In the genomic region with DNA sequence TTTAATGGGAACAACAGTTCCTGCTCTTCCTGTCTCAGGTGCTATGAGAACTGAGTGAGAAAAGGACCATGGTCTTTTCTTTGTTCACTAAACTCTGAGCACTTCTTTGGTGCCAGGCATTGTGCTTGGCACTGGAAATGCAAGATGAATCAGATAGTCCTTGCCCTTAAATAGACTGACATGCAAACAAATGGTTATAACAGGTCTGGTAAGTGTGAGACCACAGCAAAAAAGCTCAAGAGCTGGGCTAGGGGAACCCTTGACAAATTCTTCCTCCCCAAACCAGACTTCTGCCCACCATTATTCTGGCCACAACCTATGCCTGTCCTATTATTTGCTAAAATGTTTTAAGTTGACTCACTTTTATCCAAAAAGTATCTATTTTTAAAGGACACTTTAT, we compare ENCODE assay signal across 18 cellular contexts. TPM values are rescaled to one million over a fixed set of nuclear protein-coding genes. Genes with fewer than 3 reads are reported as not detected.
DNase-seq lines count a peak whose midpoint lies in the region; ATAC-seq, FAIRE-seq and TF ChIP-seq lines count a peak whose summit lies in the region.
"Had no signal": no experiment of that assay in that cellular context is flagged by ENCODE, and none has a peak within 500 bp of the region (broad histone marks: within the 10 kb centered on the region; RNA-seq: fewer than 3 reads in every experiment).

No MANE protein-coding gene starts in this region.

- H3K9me3 ChIP-seq in liver (ENCODE audit: control insufficient read depth in 4 of 4, low read length in 3 of 4) (no peaks in the 10 kb centered on the region), HepG2 (ENCODE audit: low read length) (no peaks in the 10 kb centered on the region), K562 (replicated peaks; ENCODE audit: control insufficient read depth, insufficient read depth, low read depth, low read length) (no peaks in the 10 kb centered on the region), thyroid gland (no peaks in the 10 kb centered on the region)

- TF ChIP-seq POLR2A in HepG2 (IDR thresholded peaks at IDR 0.05; ENCODE audit: insufficient read depth in 1 of 2, low read depth in 2 of 2, low read length in 2 of 2) = no peak
- no peak for TF ChIP-seq POLR2A in NB4 (IDR thresholded peaks at IDR 0.05; ENCODE audit: extremely low read depth, insufficient read length)
- no peak for TF ChIP-seq POLR2A in K562 (conservative IDR thresholded peaks at IDR 0.05)
- no peak for TF ChIP-seq POLR2A in thyroid gland (IDR thresholded peaks at IDR 0.05)

- H3K4me2 ChIP-seq in HepG2 (ENCODE audit: low read depth, low read length) (no peak overlapping the region), K562 (ENCODE audit: insufficient read depth, low read length) (no peak overlapping the region)
- H3K4me2 ChIP-seq: GM23338 had no signal

- POLR2A ChIA-PET in HepG2 (lab: Yijun Ruan, JAX) (no interaction called here), K562 (lab: Yijun Ruan, JAX) (interaction anchor here (0.7 to 0.8 kb wide), 2 partner anchors 219 to 1322 kb away, joined by 3 read pairs; no protein-coding TSS in a partner anchor)

- TF ChIP-seq EP300 in HepG2 (IDR thresholded peaks at IDR 0.05; ENCODE audit: low read depth in 2 of 2, low read length in 2 of 2) (no peak), HepG2 (CRISPR knock-in tag; IDR thresholded peaks at IDR 0.05; ENCODE audit: borderline replicate concordance) (no peak), K562 (IDR thresholded peaks at IDR 0.05; ENCODE audit: low read length) (no peak)

- TF ChIP-seq CTCF in liver (IDR thresholded peaks at IDR 0.05; ENCODE audit: low read depth, low read length, missing input control) = no peak
- TF ChIP-seq CTCF in HepG2 (CRISPR knock-in tag; IDR thresholded peaks at IDR 0.05) = no peak
- TF ChIP-seq CTCF in NB4 (IDR thresholded peaks at IDR 0.05; ENCODE audit: low read depth, low read length) = no peak
- TF ChIP-seq CTCF in K562 (IDR thresholded peaks at IDR 0.05 in 2 of 3, conservative IDR thresholded peaks at IDR 0.05 in 1 of 3; ENCODE audit: insufficient read depth in 2 of 3, low read depth in 1 of 3, low read length in 3 of 3) = no peak
- TF ChIP-seq CTCF in thyroid gland (IDR thresholded peaks at IDR 0.05) = no peak

- peaks cover 7% of the 10 kb centered on the region for H3K9me1 ChIP-seq in K562 (ENCODE audit: control insufficient read depth, insufficient read depth, low read length)

- H4K20me1 ChIP-seq in HepG2 (ENCODE audit: insufficient read depth, low read length) (no peaks in the 10 kb centered on the region), K562 (replicated peaks; ENCODE audit: control insufficient read depth, insufficient read depth, low read length) (peaks cover 20% of the 10 kb centered on the region)

- ATAC-seq in HepG2 (no peak), K562 (no peak)

- no peak overlapping the region for H3K9ac ChIP-seq in liver (ENCODE audit: low read depth in 1 of 2, low read length in 2 of 2)
- H3K9ac ChIP-seq in HepG2 (ENCODE audit: insufficient read depth, low read depth, low read length) = no peak overlapping the region
- no peak overlapping the region for H3K9ac ChIP-seq in K562 (ENCODE audit: insufficient read depth in 1 of 2, low read depth in 2 of 2, low read length in 2 of 2)

- FAIRE-seq in HepG2 (lab: Jason Lieb, UNC) (no peak), K562 (lab: Jason Lieb, UNC) (no peak)

- no peaks in the 10 kb centered on the region for H3K79me2 ChIP-seq in HepG2 (ENCODE audit: insufficient read depth, low read length)
- H3K79me2 ChIP-seq in K562 (ENCODE audit: control insufficient read depth, insufficient read depth, low read length) = peaks cover 97% of the 10 kb centered on the region

- DNase-seq in HepG2 (ENCODE audit: low spot score) (no peak), NB4 (ENCODE audit: low read depth) (no peak), K562 (ENCODE audit: extremely low read depth in 1 of 4, low spot score in 3 of 4) (no peak), thyroid gland (no peak), RKO (ENCODE audit: low spot score) (no peak), cerebellar cortex (ENCODE audit: low spot score) (no peak)
- DNase-seq: CD4-positive, alpha-beta memory T cell; DMS79; KG1; NCI-H1048; NCI-H1436 treated with DMSO at 0.1 percent for 48 hours; NCI-H2081; NCI-H748 treated with DMSO at 0.1 percent for 48 hours had no signal

- peaks cover 19 to 51% (median 42%) of the 10 kb centered on the region in 4 donors for H3K36me3 ChIP-seq in liver (ENCODE audit: control insufficient read depth in 4 of 4, insufficient read depth in 3 of 4, low read depth in 1 of 4, low read length in 3 of 4)
- H3K36me3 ChIP-seq in HepG2 (replicated peaks in 1 of 2; ENCODE audit: control insufficient read depth in 1 of 2, insufficient read depth in 2 of 2, low read length in 2 of 2) = no peaks in the 10 kb centered on the region
- peaks cover 94% of the 10 kb centered on the region for H3K36me3 ChIP-seq in K562 (ENCODE audit: control insufficient read depth, insufficient read depth, low read length)
- peaks cover 8 to 12% of the 10 kb centered on the region in 2 donors for H3K36me3 ChIP-seq in thyroid gland

- H3K4me1 ChIP-seq in liver (ENCODE audit: control insufficient read depth in 4 of 4, insufficient read depth in 4 of 4, low read length in 3 of 4) = peaks cover 3 to 39% (median 17%) of the 10 kb centered on the region in 4 donors
- peaks cover 31% of the 10 kb centered on the region for H3K4me1 ChIP-seq in HepG2 (ENCODE audit: insufficient read depth, low read length)
- H3K4me1 ChIP-seq in K562 (replicated peaks in 1 of 2; ENCODE audit: control insufficient read depth in 2 of 2, insufficient read depth in 2 of 2, low read length in 2 of 2) = peaks cover 28 to 31% of the 10 kb centered on the region in 2 experiments; a peak in 4 of 5 replicates
- H3K4me1 ChIP-seq in thyroid gland = peaks cover 45 to 83% of the 10 kb centered on the region in 2 donors

- in situ Hi-C loops in HepG2 (cut with HindIII; ENCODE audit: extremely low pct_ligation_motif_present, low pct_unique_long_range_greater_than_20kb) = no loop called here
- in situ Hi-C loops in K562 (cut with MboI) = no loop called here

- CTCF ChIA-PET in HepG2 (lab: Yijun Ruan, JAX; ENCODE audit: low intra/inter-chr PET ratio, low total read pairs) (no interaction called here), K562 (lab: Yijun Ruan, JAX; ENCODE audit: low intra/inter-chr PET ratio) (no interaction called here)

- H2AFZ ChIP-seq in HepG2 (ENCODE audit: low read length) = no peak overlapping the region
- no peak overlapping the region for H2AFZ ChIP-seq in K562 (ENCODE audit: low read depth, low read length)
- H2AFZ ChIP-seq: GM23338 had no signal

- H3K27ac ChIP-seq in liver (ENCODE audit: low read depth in 1 of 2, low read length in 2 of 2) = peak overlapping the region; percentile 14 to 36
- no peak overlapping the region for H3K27ac ChIP-seq in HepG2 (ENCODE audit: extremely low read length, insufficient read depth, low read length)
- peak overlapping the region; percentile 18; the same call in 1 of the 3 replicates for H3K27ac ChIP-seq in K562 (ENCODE audit: extremely low read depth, low read depth, low read length)
- peak overlapping the region in 2 of 3 donors; percentile 12 to 35 for H3K27ac ChIP-seq in thyroid gland

- BruUV-seq in HepG2 (replicated peaks; lab: Mats Ljungman, UMichigan) = no TSS peak
- no TSS peak for BruUV-seq in K562 (replicated peaks; lab: Mats Ljungman, UMichigan)

- H3K4me3 ChIP-seq in liver (ENCODE audit: low read depth in 1 of 3, low read length in 3 of 3) = no peak overlapping the region
- H3K4me3 ChIP-seq in HepG2 (replicated peaks in 1 of 3; ENCODE audit: insufficient read depth in 1 of 3, low read depth in 2 of 3, low read length in 3 of 3) = no peak overlapping the region
- peak overlapping the region; percentile 99 for H3K4me3 ChIP-seq in NB4 (ENCODE audit: low read depth, low read length)
- H3K4me3 ChIP-seq in K562 = no peak overlapping the region
- H3K4me3 ChIP-seq in thyroid gland (replicated peaks in 1 of 3) = no peak overlapping the region
- H3K4me3 ChIP-seq: GM23338 had no signal

- intact Hi-C loops in HepG2 (cut with micrococcal nuclease; ENCODE audit: unreplicated experiment) = no loop called here
- intact Hi-C loops in K562 (cut with micrococcal nuclease) = no loop called here
- intact Hi-C loops in thyroid gland (cut with DNase I) = no loop called here

- TF ChIP-seq RAD21 in liver (IDR thresholded peaks at IDR 0.05) (no peak), HepG2 (CRISPR knock-in tag; IDR thresholded peaks at IDR 0.05) (no peak), K562 (CRISPR knock-in tag; conservative IDR thresholded peaks at IDR 0.05 in 1 of 2, IDR thresholded peaks at IDR 0.05 in 1 of 2) (no peak)

- no peaks in the 10 kb centered on the region for H3K27me3 ChIP-seq in liver (ENCODE audit: control insufficient read depth in 4 of 4, insufficient read depth in 4 of 4, low read length in 3 of 4)
- peaks cover 0 to 5% of the 10 kb centered on the region in 2 experiments; a peak in 2 of 5 replicates for H3K27me3 ChIP-seq in HepG2 (ENCODE audit: control insufficient read depth in 1 of 2, insufficient read depth in 2 of 2, low read length in 2 of 2)
- H3K27me3 ChIP-seq in K562 (ENCODE audit: control insufficient read depth in 2 of 2, insufficient read depth in 2 of 2, low read length in 2 of 2) = no peaks in the 10 kb centered on the region
- H3K27me3 ChIP-seq in thyroid gland = no peaks in the 10 kb centered on the region

RNA-seq across cellular contexts. Expression of a gene that starts 5.1 kb away (rescaled TPM):
- total RNA-seq in liver (100 to 1,000 TPM in 1 of 2 donors, 10 to 100 TPM in 1; 47.2 to 106 TPM), HepG2 (2016; rRNA removed; fragmentation: Illumina TruSeq; extraction: Trizol) (not detected in 2 replicates), K562 (2014; rRNA removed) (98.9 and 141 TPM in 2 replicates), K562 (2014; rRNA removed; fragmentation: Illumina TruSeq; extraction: Trizol) (120 and 132 TPM in 2 replicates), K562 (2015; rRNA removed; fragmentation: Illumina TruSeq; extraction: Trizol) (135 and 143 TPM in 2 replicates), K562 (2021) (254 and 257 TPM in 2 replicates), thyroid gland (100 to 1,000 TPM; 124 to 321 (median 218) TPM)
- polyA plus RNA-seq in liver (100 to 1,000 TPM in 1 of 2 donors, 10 to 100 TPM in 1; 80.2 to 152 TPM), HepG2 (2011; rRNA removed) (2.6 and 4.2 TPM in 2 replicates), K562 (2011; rRNA removed) (141 and 235 TPM in 2 replicates), K562 (2014; fragmentation: Illumina TruSeq; extraction: Trizol) (244 and 281 TPM in 2 replicates), K562 (2014; fragmentation: Nextera tagmentation; extraction: Ambion mirVana) (100 to 1,000 TPM in 1 of 2 experiments, 10 to 100 TPM in 1; 63.7 to 216 TPM), K562 (2014; rRNA removed) (139 and 160 TPM in 2 replicates)
- not detected in 2 replicates for total RNA-seq in HepG2 (2016; cell fraction: cytosol; rRNA removed; fragmentation: Illumina TruSeq; extraction: Trizol; ENCODE audit: low read depth)
- not detected in 2 replicates for total RNA-seq in HepG2 (2016; cell fraction: insoluble cytoplasmic fraction; rRNA removed; fragmentation: Illumina TruSeq; extraction: Trizol)
- total RNA-seq in HepG2 (2016; cell fraction: membrane; rRNA removed; fragmentation: Illumina TruSeq; extraction: Trizol) = not detected in 2 replicates
- total RNA-seq in HepG2 (2016; cell fraction: nucleus; rRNA removed; fragmentation: Illumina TruSeq; extraction: Trizol) = 0.31 TPM in 1 of 2 replicates, not detected in the other
- polyA plus RNA-seq in HepG2 (2011; cell fraction: cytosol; rRNA removed) = 1.4 and 3.7 TPM in 2 replicates
- polyA plus RNA-seq in HepG2 (2011; cell fraction: nucleus; rRNA removed) = 3.4 and 4.2 TPM in 2 replicates
- polyA plus RNA-seq in HepG2 (2012) = 1.4 and 2.2 TPM in 2 replicates
- not detected in 2 replicates for polyA plus RNA-seq in HepG2 (2016; cell fraction: cytosol; fragmentation: Illumina TruSeq; extraction: Trizol; ENCODE audit: low read depth)
- not detected in 2 replicates for polyA plus RNA-seq in HepG2 (2016; cell fraction: insoluble cytoplasmic fraction; fragmentation: Illumina TruSeq; extraction: Trizol; ENCODE audit: low read depth)
- polyA plus RNA-seq in HepG2 (2016; cell fraction: membrane; fragmentation: Illumina TruSeq; extraction: Trizol; ENCODE audit: low read depth) = not detected in 2 replicates
- not detected in 2 replicates for polyA plus RNA-seq in HepG2 (2016; cell fraction: nucleus; fragmentation: Illumina TruSeq; extraction: Trizol; ENCODE audit: insufficient read depth, low read depth)
- 1.7 and 3.0 TPM in 2 replicates for polyA minus RNA-seq in HepG2 (2011; rRNA and poly(A)+ RNA removed; ENCODE audit: low replicate concordance)
- polyA minus RNA-seq in HepG2 (2011; cell fraction: cytosol; rRNA and poly(A)+ RNA removed) = 2.6 TPM in 1 of 2 replicates, not detected in the other
- 1.4 and 2.9 TPM in 2 replicates for polyA minus RNA-seq in HepG2 (2011; cell fraction: nucleus; rRNA and poly(A)+ RNA removed)
- total RNA-seq in K562 (2011; cell fraction: chromatin; rRNA removed; ENCODE audit: low replicate concordance) = 241 and 427 TPM in 2 replicates
- 393 and 402 TPM in 2 replicates for total RNA-seq in K562 (2011; cell fraction: nucleolus; rRNA removed)
- 340 and 369 TPM in 2 replicates for total RNA-seq in K562 (2011; cell fraction: nucleoplasm; rRNA removed)
- 358 and 452 TPM in 2 replicates for polyA plus RNA-seq in K562 (2011; cell fraction: cytosol; rRNA removed)
- 327 and 364 TPM in 2 replicates for polyA plus RNA-seq in K562 (2011; cell fraction: nucleus; rRNA removed)
- 192 and 193 TPM in 2 replicates for polyA plus RNA-seq in K562 (2012)
- 162 and 237 TPM in 2 replicates for polyA minus RNA-seq in K562 (2011; rRNA and poly(A)+ RNA removed)
- polyA minus RNA-seq in K562 (2011; cell fraction: cytosol; rRNA and poly(A)+ RNA removed) = 86.6 and 143 TPM in 2 replicates
- polyA minus RNA-seq in K562 (2011; cell fraction: nucleus; rRNA and poly(A)+ RNA removed) = 116 and 125 TPM in 2 replicates
- total RNA-seq: NCI-H460 had no signal

RNA-seq across cellular contexts. Expression of a gene that starts 31.4 kb away (rescaled TPM):
- 10 to 100 TPM in 1 of 2 donors, not detected in 1; 24.2 TPM for total RNA-seq in liver
- polyA plus RNA-seq in liver = 1 to 10 TPM in 1 of 2 donors, under 1 TPM in 1; 0.74 to 1.2 TPM
- total RNA-seq in HepG2 (2016; rRNA removed; fragmentation: Illumina TruSeq; extraction: Trizol) = not detected in 2 replicates
- not detected in 2 replicates for total RNA-seq in HepG2 (2016; cell fraction: cytosol; rRNA removed; fragmentation: Illumina TruSeq; extraction: Trizol; ENCODE audit: low read depth)
- not detected in 2 replicates for total RNA-seq in HepG2 (2016; cell fraction: insoluble cytoplasmic fraction; rRNA removed; fragmentation: Illumina TruSeq; extraction: Trizol)
- total RNA-seq in HepG2 (2016; cell fraction: membrane; rRNA removed; fragmentation: Illumina TruSeq; extraction: Trizol) = not detected in 2 replicates
- total RNA-seq in HepG2 (2016; cell fraction: nucleus; rRNA removed; fragmentation: Illumina TruSeq; extraction: Trizol) = not detected in 2 replicates
- not detected in 2 replicates for polyA plus RNA-seq in HepG2 (2011; rRNA removed)
- 0.05 TPM in 1 of 2 replicates, not detected in the other for polyA plus RNA-seq in HepG2 (2011; cell fraction: cytosol; rRNA removed)
- not detected in 2 replicates for polyA plus RNA-seq in HepG2 (2011; cell fraction: nucleus; rRNA removed)
- polyA plus RNA-seq in HepG2 (2012) = not detected in 2 replicates
- not detected in 2 replicates for polyA plus RNA-seq in HepG2 (2016; cell fraction: cytosol; fragmentation: Illumina TruSeq; extraction: Trizol; ENCODE audit: low read depth)
- not detected in 2 replicates for polyA plus RNA-seq in HepG2 (2016; cell fraction: insoluble cytoplasmic fraction; fragmentation: Illumina TruSeq; extraction: Trizol; ENCODE audit: low read depth)
- polyA plus RNA-seq in HepG2 (2016; cell fraction: membrane; fragmentation: Illumina TruSeq; extraction: Trizol; ENCODE audit: low read depth) = not detected in 2 replicates
- not detected in 2 replicates for polyA plus RNA-seq in HepG2 (2016; cell fraction: nucleus; fragmentation: Illumina TruSeq; extraction: Trizol; ENCODE audit: insufficient read depth, low read depth)
- not detected in 2 replicates for polyA minus RNA-seq in HepG2 (2011; rRNA and poly(A)+ RNA removed; ENCODE audit: low replicate concordance)
- not detected in 2 replicates for polyA minus RNA-seq in HepG2 (2011; cell fraction: cytosol; rRNA and poly(A)+ RNA removed)
- not detected in 2 replicates for polyA minus RNA-seq in HepG2 (2011; cell fraction: nucleus; rRNA and poly(A)+ RNA removed)
- 1.2 and 1.9 TPM in 2 replicates for total RNA-seq in K562 (2011; cell fraction: chromatin; rRNA removed; ENCODE audit: low replicate concordance)
- 0.50 and 0.92 TPM in 2 replicates for total RNA-seq in K562 (2011; cell fraction: nucleolus; rRNA removed)
- total RNA-seq in K562 (2011; cell fraction: nucleoplasm; rRNA removed) = 1.4 and 1.8 TPM in 2 replicates
- 18.5 and 33.0 TPM in 2 replicates for total RNA-seq in K562 (2014; rRNA removed)
- total RNA-seq in K562 (2014; rRNA removed; fragmentation: Illumina TruSeq; extraction: Trizol) = 23.6 and 29.8 TPM in 2 replicates
- total RNA-seq in K562 (2015; rRNA removed; fragmentation: Illumina TruSeq; extraction: Trizol) = 44.8 and 50.1 TPM in 2 replicates
- 16.4 and 30.5 TPM in 2 replicates for total RNA-seq in K562 (2021)
- 1.8 and 7.2 TPM in 2 replicates for polyA plus RNA-seq in K562 (2011; rRNA removed)
- polyA plus RNA-seq in K562 (2011; cell fraction: cytosol; rRNA removed) = 2.2 and 5.4 TPM in 2 replicates
- 1.0 and 2.0 TPM in 2 replicates for polyA plus RNA-seq in K562 (2011; cell fraction: nucleus; rRNA removed)
- 39.0 and 49.3 TPM in 2 replicates for polyA plus RNA-seq in K562 (2012)
- 23.3 and 24.4 TPM in 2 replicates for polyA plus RNA-seq in K562 (2014; fragmentation: Illumina TruSeq; extraction: Trizol)
- 10 to 100 TPM; 42.9 to 78.0 TPM for polyA plus RNA-seq in K562 (2014; fragmentation: Nextera tagmentation; extraction: Ambion mirVana)
- polyA plus RNA-seq in K562 (2014; rRNA removed) = 26.6 and 31.8 TPM in 2 replicates
- polyA minus RNA-seq in K562 (2011; rRNA and poly(A)+ RNA removed) = 0.21 and 1.1 TPM in 2 replicates
- polyA minus RNA-seq in K562 (2011; cell fraction: cytosol; rRNA and poly(A)+ RNA removed) = not detected in 2 replicates
- polyA minus RNA-seq in K562 (2011; cell fraction: nucleus; rRNA and poly(A)+ RNA removed) = 0.56 TPM in 1 of 2 replicates, not detected in the other
- under 1 TPM in 3 of 4 donors, not detected in 1; 0.22 to 0.94 (median 0.71) TPM for total RNA-seq in thyroid gland
- total RNA-seq: GM23338, NCI-H460, SK-MEL-5 had no signal
- polyA plus RNA-seq: CD4-positive, alpha-beta memory T cell; GM23338 had no signal

RNA-seq across cellular contexts. Expression of a gene that starts 38.5 kb away (rescaled TPM):
- total RNA-seq in liver (under 1 TPM; 0.75 to 0.89 TPM), HepG2 (2016; rRNA removed; fragmentation: Illumina TruSeq; extraction: Trizol) (0.45 and 1.3 TPM in 2 replicates), K562 (2014; rRNA removed) (0.29 TPM in 1 of 2 replicates, not detected in the other), K562 (2014; rRNA removed; fragmentation: Illumina TruSeq; extraction: Trizol) (not detected in 2 replicates), K562 (2015; rRNA removed; fragmentation: Illumina TruSeq; extraction: Trizol) (0.07 TPM in 1 of 2 replicates, not detected in the other), K562 (2021) (1.8 and 1.9 TPM in 2 replicates), thyroid gland (10 to 100 TPM; 11.2 to 27.6 (median 17.1) TPM)
- polyA plus RNA-seq in liver (10 to 100 TPM in 1 of 2 donors, 1 to 10 TPM in 1; 5.5 to 18.1 TPM), HepG2 (2011; rRNA removed) (4.3 and 8.4 TPM in 2 replicates), K562 (2011; rRNA removed) (0.06 and 0.30 TPM in 2 replicates), K562 (2014; fragmentation: Illumina TruSeq; extraction: Trizol) (0.34 and 1.1 TPM in 2 replicates), K562 (2014; fragmentation: Nextera tagmentation; extraction: Ambion mirVana) (not detected), K562 (2014; rRNA removed) (0.69 and 0.82 TPM in 2 replicates)
- 0.71 and 0.79 TPM in 2 replicates for total RNA-seq in HepG2 (2016; cell fraction: cytosol; rRNA removed; fragmentation: Illumina TruSeq; extraction: Trizol; ENCODE audit: low read depth)
- 0.42 and 0.91 TPM in 2 replicates for total RNA-seq in HepG2 (2016; cell fraction: insoluble cytoplasmic fraction; rRNA removed; fragmentation: Illumina TruSeq; extraction: Trizol)
- total RNA-seq in HepG2 (2016; cell fraction: membrane; rRNA removed; fragmentation: Illumina TruSeq; extraction: Trizol) = 1.1 and 1.2 TPM in 2 replicates
- 1.8 and 2.1 TPM in 2 replicates for total RNA-seq in HepG2 (2016; cell fraction: nucleus; rRNA removed; fragmentation: Illumina TruSeq; extraction: Trizol)
- polyA plus RNA-seq in HepG2 (2011; cell fraction: cytosol; rRNA removed) = 3.6 and 3.9 TPM in 2 replicates
- 10.4 and 14.9 TPM in 2 replicates for polyA plus RNA-seq in HepG2 (2011; cell fraction: nucleus; rRNA removed)
- 14.7 and 15.9 TPM in 2 replicates for polyA plus RNA-seq in HepG2 (2012)
- polyA plus RNA-seq in HepG2 (2016; cell fraction: cytosol; fragmentation: Illumina TruSeq; extraction: Trizol; ENCODE audit: low read depth) = 1.8 and 2.1 TPM in 2 replicates
- polyA plus RNA-seq in HepG2 (2016; cell fraction: insoluble cytoplasmic fraction; fragmentation: Illumina TruSeq; extraction: Trizol; ENCODE audit: low read depth) = 1.9 and 2.5 TPM in 2 replicates
- 2.8 and 3.5 TPM in 2 replicates for polyA plus RNA-seq in HepG2 (2016; cell fraction: membrane; fragmentation: Illumina TruSeq; extraction: Trizol; ENCODE audit: low read depth)
- 5.0 and 7.0 TPM in 2 replicates for polyA plus RNA-seq in HepG2 (2016; cell fraction: nucleus; fragmentation: Illumina TruSeq; extraction: Trizol; ENCODE audit: insufficient read depth, low read depth)
- 0.72 and 4.8 TPM in 2 replicates for polyA minus RNA-seq in HepG2 (2011; rRNA and poly(A)+ RNA removed; ENCODE audit: low replicate concordance)
- polyA minus RNA-seq in HepG2 (2011; cell fraction: cytosol; rRNA and poly(A)+ RNA removed) = 4.1 and 11.0 TPM in 2 replicates
- polyA minus RNA-seq in HepG2 (2011; cell fraction: nucleus; rRNA and poly(A)+ RNA removed) = 2.3 and 3.7 TPM in 2 replicates
- not detected in 2 replicates for total RNA-seq in K562 (2011; cell fraction: chromatin; rRNA removed; ENCODE audit: low replicate concordance)
- 0.50 and 0.53 TPM in 2 replicates for total RNA-seq in K562 (2011; cell fraction: nucleolus; rRNA removed)
- 0.46 and 1.2 TPM in 2 replicates for total RNA-seq in K562 (2011; cell fraction: nucleoplasm; rRNA removed)
- polyA plus RNA-seq in K562 (2011; cell fraction: cytosol; rRNA removed) = 0.07 and 0.21 TPM in 2 replicates
- polyA plus RNA-seq in K562 (2011; cell fraction: nucleus; rRNA removed) = 0.25 and 0.47 TPM in 2 replicates
- 1.5 and 5.3 TPM in 2 replicates for polyA plus RNA-seq in K562 (2012)
- not detected in 2 replicates for polyA minus RNA-seq in K562 (2011; rRNA and poly(A)+ RNA removed)
- polyA minus RNA-seq in K562 (2011; cell fraction: cytosol; rRNA and poly(A)+ RNA removed) = not detected in 2 replicates
- polyA minus RNA-seq in K562 (2011; cell fraction: nucleus; rRNA and poly(A)+ RNA removed) = 0.54 TPM in 1 of 2 replicates, not detected in the other

RNA-seq across cellular contexts. Expression of a gene that starts 40.9 kb away (rescaled TPM):
- total RNA-seq in liver (1 to 10 TPM in 1 of 2 donors, not detected in 1; 4.9 TPM), HepG2 (2016; rRNA removed; fragmentation: Illumina TruSeq; extraction: Trizol) (not detected in 2 replicates), K562 (2014; rRNA removed) (not detected in 2 replicates), K562 (2014; rRNA removed; fragmentation: Illumina TruSeq; extraction: Trizol) (not detected in 2 replicates), K562 (2015; rRNA removed; fragmentation: Illumina TruSeq; extraction: Trizol) (0.18 TPM in 1 of 2 replicates, not detected in the other), K562 (2021) (not detected in 2 replicates), thyroid gland (not detected)
- polyA plus RNA-seq in liver (under 1 TPM in 1 of 2 donors, not detected in 1; 0.22 TPM), HepG2 (2011; rRNA removed) (not detected in 2 replicates), K562 (2011; rRNA removed) (not detected in 2 replicates), K562 (2014; fragmentation: Illumina TruSeq; extraction: Trizol) (not detected in 2 replicates), K562 (2014; fragmentation: Nextera tagmentation; extraction: Ambion mirVana) (under 1 TPM; 0.38 to 0.55 TPM), K562 (2014; rRNA removed) (not detected in 2 replicates)
- total RNA-seq in HepG2 (2016; cell fraction: cytosol; rRNA removed; fragmentation: Illumina TruSeq; extraction: Trizol; ENCODE audit: low read depth) = not detected in 2 replicates
- not detected in 2 replicates for total RNA-seq in HepG2 (2016; cell fraction: insoluble cytoplasmic fraction; rRNA removed; fragmentation: Illumina TruSeq; extraction: Trizol)
- not detected in 2 replicates for total RNA-seq in HepG2 (2016; cell fraction: membrane; rRNA removed; fragmentation: Illumina TruSeq; extraction: Trizol)
- not detected in 2 replicates for total RNA-seq in HepG2 (2016; cell fraction: nucleus; rRNA removed; fragmentation: Illumina TruSeq; extraction: Trizol)
- not detected in 2 replicates for polyA plus RNA-seq in HepG2 (2011; cell fraction: cytosol; rRNA removed)
- polyA plus RNA-seq in HepG2 (2011; cell fraction: nucleus; rRNA removed) = not detected in 2 replicates
- polyA plus RNA-seq in HepG2 (2012) = not detected in 2 replicates
- not detected in 2 replicates for polyA plus RNA-seq in HepG2 (2016; cell fraction: cytosol; fragmentation: Illumina TruSeq; extraction: Trizol; ENCODE audit: low read depth)
- polyA plus RNA-seq in HepG2 (2016; cell fraction: insoluble cytoplasmic fraction; fragmentation: Illumina TruSeq; extraction: Trizol; ENCODE audit: low read depth) = not detected in 2 replicates
- not detected in 2 replicates for polyA plus RNA-seq in HepG2 (2016; cell fraction: membrane; fragmentation: Illumina TruSeq; extraction: Trizol; ENCODE audit: low read depth)
- not detected in 2 replicates for polyA plus RNA-seq in HepG2 (2016; cell fraction: nucleus; fragmentation: Illumina TruSeq; extraction: Trizol; ENCODE audit: insufficient read depth, low read depth)
- not detected in 2 replicates for polyA minus RNA-seq in HepG2 (2011; rRNA and poly(A)+ RNA removed; ENCODE audit: low replicate concordance)
- not detected in 2 replicates for polyA minus RNA-seq in HepG2 (2011; cell fraction: cytosol; rRNA and poly(A)+ RNA removed)
- polyA minus RNA-seq in HepG2 (2011; cell fraction: nucleus; rRNA and poly(A)+ RNA removed) = not detected in 2 replicates
- total RNA-seq in K562 (2011; cell fraction: chromatin; rRNA removed; ENCODE audit: low replicate concordance) = not detected in 2 replicates
- not detected in 2 replicates for total RNA-seq in K562 (2011; cell fraction: nucleolus; rRNA removed)
- not detected in 2 replicates for total RNA-seq in K562 (2011; cell fraction: nucleoplasm; rRNA removed)
- polyA plus RNA-seq in K562 (2011; cell fraction: cytosol; rRNA removed) = 0.07 TPM in 1 of 2 replicates, not detected in the other
- not detected in 2 replicates for polyA plus RNA-seq in K562 (2011; cell fraction: nucleus; rRNA removed)
- polyA plus RNA-seq in K562 (2012) = not detected in 2 replicates
- polyA minus RNA-seq in K562 (2011; rRNA and poly(A)+ RNA removed) = not detected in 2 replicates
- polyA minus RNA-seq in K562 (2011; cell fraction: cytosol; rRNA and poly(A)+ RNA removed) = not detected in 2 replicates
- not detected in 2 replicates for polyA minus RNA-seq in K562 (2011; cell fraction: nucleus; rRNA and poly(A)+ RNA removed)
- total RNA-seq: CD4-positive, alpha-beta memory T cell; GM23338; M059J; NCI-H460; SK-MEL-5 had no signal
- polyA plus RNA-seq: CD4-positive, alpha-beta memory T cell; GM23338 had no signal

Comparison
In these comparisons a context has a peak if more than half of its experiments do, and no peak if none do; other contexts are left out.
1. RNA of a gene that starts 5.1 kb away (total RNA-seq): 124 to 321 TPM in thyroid gland, 98.9 to 427 TPM in K562 and 47.2 to 106 TPM in liver; 0.31 TPM in HepG2; every median in the first group is over 10 times any median in the second.